In the genomic region with DNA sequence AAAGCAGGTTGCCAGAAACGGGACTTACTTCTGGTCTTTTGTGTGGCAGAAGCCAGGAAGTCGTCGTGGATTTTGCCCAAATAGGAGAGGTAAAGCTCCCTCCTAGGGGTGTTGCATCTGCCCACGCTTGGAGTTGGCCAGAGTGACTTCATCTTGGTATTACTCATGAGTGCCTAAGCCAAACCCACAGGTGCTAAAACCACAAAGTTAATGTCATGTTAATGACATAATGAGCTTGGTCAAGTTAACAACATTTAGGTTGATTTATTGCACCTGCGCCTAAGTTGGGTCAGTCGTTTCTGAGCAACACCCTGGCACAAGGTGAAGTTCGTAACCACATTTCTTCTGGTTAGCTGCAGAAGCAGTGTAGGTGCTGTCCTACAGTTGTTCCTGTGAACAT, we compare ENCODE assay signal across 8 cellular contexts.
DNase-seq lines count a peak whose midpoint lies in the region; ATAC-seq and TF ChIP-seq lines count a peak whose summit lies in the region.

No MANE protein-coding gene starts in this region.

- TF ChIP-seq CTCF in GM12864 (IDR thresholded peaks at IDR 0.05; ENCODE audit: low read depth, low read length, missing control alignments) (no peak), endothelial cell (IDR thresholded peaks at IDR 0.05; ENCODE audit: unreplicated experiment) (no peak)

- no peak overlapping the region for H3K4me3 Mint-ChIP-seq in endothelial cell (ENCODE audit: unreplicated experiment)

- DNase-seq in GM12864 (ENCODE audit: low read depth): peak; percentile 43
- peak; percentile 24 for DNase-seq in RPMI7951 (ENCODE audit: low read depth)
- no peak for DNase-seq in GOT3 (lab: John Stamatoyannopoulos, UW)
- DNase-seq in endothelial cell (ENCODE audit: low spot score): no peak
- no peak for DNase-seq in COR-L47 (lab: John Stamatoyannopoulos, UW)
- DNase-seq in DMS79 (lab: John Stamatoyannopoulos, UW): no peak

- H3K27me3 Mint-ChIP-seq in endothelial cell (ENCODE audit: unreplicated experiment): no peaks in the 10 kb centered on the region

- no peak overlapping the region for H3K4me3 ChIP-seq in GM12864 (ENCODE audit: low read depth, low read length)

- H3K27ac Mint-ChIP-seq in endothelial cell (ENCODE audit: unreplicated experiment): no peak overlapping the region

- H3K36me3 Mint-ChIP-seq in endothelial cell (ENCODE audit: low read depth, unreplicated experiment): peaks cover 12% of the 10 kb centered on the region

- no peaks in the 10 kb centered on the region for H3K4me1 Mint-ChIP-seq in endothelial cell (ENCODE audit: unreplicated experiment)

- no peaks in the 10 kb centered on the region for H3K9me3 Mint-ChIP-seq in endothelial cell (ENCODE audit: unreplicated experiment)

- ATAC-seq in HG02571 (IDR thresholded peaks at IDR 0.05; ENCODE audit: unreplicated experiment): peak; percentile 93
- peak; percentile 79 for ATAC-seq in esophagus mucosa

Comparison
In these comparisons a context has a peak if more than half of its experiments do, and no peak if none do; other contexts are left out.
1. DNase-seq: peak in GM12864 (single experiment) and RPMI7951 (single experiment); none in GOT3 (single experiment), endothelial cell (single experiment), COR-L47 (single experiment) and DMS79 (single experiment).